15 cellular contexts compared by ENCODE assay signal in the genomic region with DNA sequence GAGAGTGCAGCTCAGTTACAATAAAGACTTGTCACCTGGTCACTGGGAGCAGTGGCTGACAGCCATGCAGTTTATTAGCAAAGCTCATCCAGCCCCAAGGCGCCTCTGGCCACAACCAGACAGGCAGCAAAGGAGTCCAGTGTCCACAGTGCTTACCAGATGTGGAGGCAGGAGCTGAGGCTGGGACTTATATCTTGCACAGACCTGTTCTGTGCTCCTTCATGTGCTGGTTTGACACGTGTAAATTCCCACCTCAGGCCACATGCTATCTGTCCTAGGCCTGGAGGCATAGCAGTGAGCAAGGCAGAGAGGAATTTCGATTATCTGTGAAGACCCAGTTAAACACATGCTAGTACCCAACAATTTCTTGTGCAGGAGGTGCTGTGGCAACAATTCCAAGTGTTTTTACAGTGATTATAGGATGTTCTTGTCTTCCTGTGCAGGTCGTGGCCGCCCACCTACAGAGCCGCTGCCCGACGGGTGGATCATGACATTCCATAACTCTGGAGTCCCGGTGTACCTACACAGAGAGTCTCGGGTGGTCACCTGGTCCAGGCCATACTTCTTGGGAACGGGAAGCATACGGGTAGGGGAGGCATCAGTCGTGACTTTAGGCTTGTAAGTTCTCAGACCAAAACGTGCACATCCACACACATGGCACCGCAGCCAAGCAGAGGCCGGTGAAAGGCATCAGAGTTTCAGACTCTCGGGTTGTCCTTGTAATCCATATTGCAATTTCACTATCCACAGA.
"Had no signal": no experiment of that assay in that cellular context is flagged by ENCODE, and none has a peak within 500 bp of the region (broad histone marks: within the 10 kb centered on the region; RNA-seq: fewer than 3 reads in every experiment).

No MANE protein-coding gene starts in this region.

- H3K9me3 ChIP-seq: adrenal gland, body of pancreas, pancreas, stomach, thoracic aorta, uterus had no signal

- H3K27me3 Mint-ChIP-seq: dendritic cell treated with granulocyte-macrophage colony-stimulating factor and Interleukin-4, amounts not matched to agents 40 ng/mL and 50 ng/mL, for 4 days had no signal

- DNase-seq: activated CD4-positive, alpha-beta T cell treated with anti-CD3 and anti-CD28 coated beads, Interleukin-2, amount 50 U/mL, for 4 hours; activated naive CD4-positive, alpha-beta T cell; adrenal gland; body of pancreas; erythroblast; stimulated activated CD4-positive, alpha-beta T cell treated with anti-CD3 and anti-CD28 coated beads, Interleukin-4, amount 100 ng/mL, for 4 hours; stomach; SW 1271; uterus had no signal

- H3K27ac Mint-ChIP-seq: activated T-helper 1 cell treated with anti-CD3 and anti-CD28 coated beads, Interleukin-12 subunit alpha, Interleukin-12 subunit beta, Interleukin-2, Interleukin-4 antibody, amounts not matched to agents 30 ng/mL and 10 ng/mL and 1 ng/mL, durations not matched to agents 14 hours and 24 hours and 36 hours; T-helper 2 cell treated with Interferon-gamma antibody and Interleukin-4, amounts not matched to agents 5 μg/mL and 100 μg/mL, for 36 hours had no signal

- H3K4me3 Mint-ChIP-seq: activated T-helper 1 cell treated with anti-CD3 and anti-CD28 coated beads, Interleukin-12 subunit alpha, Interleukin-12 subunit beta, Interleukin-2, Interleukin-4 antibody, amounts not matched to agents 30 ng/mL and 10 ng/mL and 1 ng/mL, durations not matched to agents 14 hours and 24 hours and 36 hours; dendritic cell treated with granulocyte-macrophage colony-stimulating factor and Interleukin-4, amounts not matched to agents 40 ng/mL and 50 ng/mL, for 4 days; neural crest cell; T-helper 2 cell treated with Interferon-gamma antibody and Interleukin-4, amounts not matched to agents 5 μg/mL and 100 μg/mL, for 36 hours had no signal

- ATAC-seq: body of pancreas, pancreas had no signal

- H3K36me3 ChIP-seq: uterus had no signal

- H3K27ac ChIP-seq: adrenal gland, body of pancreas, pancreas, stomach, thoracic aorta, uterus had no signal

- H3K27me3 ChIP-seq: adrenal gland, body of pancreas, pancreas, stomach, uterus had no signal

- H3K9me3 Mint-ChIP-seq: activated T-helper 1 cell treated with anti-CD3 and anti-CD28 coated beads, Interleukin-12 subunit alpha, Interleukin-12 subunit beta, Interleukin-2, Interleukin-4 antibody, amounts not matched to agents 30 ng/mL and 10 ng/mL and 1 ng/mL, durations not matched to agents 14 hours and 24 hours and 36 hours; dendritic cell treated with granulocyte-macrophage colony-stimulating factor and Interleukin-4, amounts not matched to agents 40 ng/mL and 50 ng/mL, for 4 days; neural crest cell; T-helper 2 cell treated with Interferon-gamma antibody and Interleukin-4, amounts not matched to agents 5 μg/mL and 100 μg/mL, for 36 hours had no signal

- H3K4me3 ChIP-seq: adrenal gland, body of pancreas, pancreas, stomach, thoracic aorta, uterus had no signal
